In genomic region chr4:128549636-128550035, GRCh38 we compare ENCODE assay signal across 28 cellular contexts.
"Had no signal": no experiment of that assay in that cellular context is flagged by ENCODE, and none has a peak within 500 bp of the region (broad histone marks: within the 10 kb centered on the region; RNA-seq: fewer than 3 reads in every experiment).

No MANE protein-coding gene starts in this region.

- H3K9me3 ChIP-seq: Peyer's patch, SJSA1 had no signal

- H3K4me3 ChIP-seq: K562, PC-9, Peyer's patch, SJSA1, SK-N-MC had no signal

- H3K36me3 ChIP-seq: Peyer's patch, SJSA1 had no signal

- H3K4me3 Mint-ChIP-seq: IgD-negative memory B cell, T-helper 17 cell had no signal

- H3K36me3 Mint-ChIP-seq: IgD-negative memory B cell had no signal

- H3K27me3 ChIP-seq: Peyer's patch, SJSA1 had no signal

- H3K27ac ChIP-seq: HL-60, PC-9, Peyer's patch, SJSA1, SK-N-MC had no signal

- DNase-seq: MV-4-11; NCI-H1048; NCI-H1105; NCI-H1417; NCI-H146; NCI-H1694 treated with DMSO at 0.1 percent for 48 hours; NCI-H1930; NCI-H2081; NCI-H2171; NCI-H226; NCI-H446; NCI-H510A; NCI-H524 treated with DMSO at 0.1 percent for 48 hours; NCI-H69; NCI-H774; NK-92 treated with Interleukin-12 subunit alpha and Interleukin-12 subunit beta, amount 100 ng/mL, for 24 hours; OCI-M1; PC-9; Peyer's patch; SIG-M5; T-helper 1 cell; T-helper 17 cell had no signal

- H3K27ac Mint-ChIP-seq: IgD-negative memory B cell, T-helper 17 cell had no signal

- ATAC-seq: K562, Right ventricle myocardium inferior, T-helper 17 cell had no signal
